ENCODE assay signal across 6 cellular contexts in genomic region chr15:56459096-56459495, GRCh38.
"Had no signal": no experiment of that assay in that cellular context is flagged by ENCODE, and none has a peak within 500 bp of the region (broad histone marks: within the 10 kb centered on the region; RNA-seq: fewer than 3 reads in every experiment).

No MANE protein-coding gene starts in this region.

- H3K4me3 ChIP-seq: GM12878 had no signal

- DNase-seq: GDM1, GF-D8 had no signal

- ATAC-seq: GM12878 had no signal

- FAIRE-seq: GM12878, GM12892, GM18507, GM19239 had no signal
